In the genomic region with DNA sequence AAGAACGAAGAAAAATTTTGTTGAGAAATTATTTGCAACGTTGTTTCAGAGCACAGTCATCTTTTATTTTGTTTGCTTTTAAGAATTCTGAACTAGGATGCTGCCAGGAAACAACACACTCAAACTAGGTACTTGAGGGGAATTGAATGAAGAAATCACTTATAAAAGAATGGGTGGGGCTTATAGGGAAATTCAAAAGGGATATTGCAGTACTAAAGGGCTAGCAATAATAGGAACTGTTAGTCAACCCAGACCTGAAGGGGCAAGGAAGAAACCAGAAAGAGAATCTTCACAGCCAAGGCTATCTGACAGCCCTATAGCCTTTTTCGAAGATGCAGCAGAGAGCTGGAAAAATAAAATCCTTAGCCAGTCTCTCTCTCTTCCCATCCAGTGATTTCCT, we compare ENCODE assay signal across 33 cellular contexts.
"Had no signal": no experiment of that assay in that cellular context is flagged by ENCODE, and none has a peak within 500 bp of the region (broad histone marks: within the 10 kb centered on the region; RNA-seq: fewer than 3 reads in every experiment).

No MANE protein-coding gene starts in this region.

- H2AFZ ChIP-seq: PC-9 had no signal

- DNase-seq: Kasumi-1, KG1, MG63, NCI-H1048, NCI-H1092 treated with DMSO at 0.1 percent for 48 hours, NCI-H1105 treated with DMSO at 0.1 percent for 48 hours, NCI-H1417, NCI-H1436, NCI-H146, NCI-H1694, NCI-H187, NCI-H1930, NCI-H2029 treated with DMSO at 0.1 percent for 48 hours, NCI-H2081 treated with DMSO at 0.1 percent for 48 hours, NCI-H2107, NCI-H226, NCI-H446 treated with DMSO at 0.1 percent for 48 hours, NCI-H510A, NCI-H526, NCI-H69, NCI-H748 treated with DMSO at 0.1 percent for 48 hours, NCI-H82, PC-9, SHP77, SIG-M5, SW 1271 had no signal

- H3K4me3 ChIP-seq: MG63, PC-9, SJCRH30, SK-N-MC had no signal

- ATAC-seq: Panc1, Right ventricle myocardium inferior, SK-N-SH treated with all-trans-retinoic acid at 6 μM for 48 hours had no signal

- H3K9me3 ChIP-seq: MG63, SJCRH30 had no signal

- FAIRE-seq: RCC 7860 had no signal

- H3K27me3 ChIP-seq: MG63, SJCRH30 had no signal

- H3K36me3 ChIP-seq: MG63, SJCRH30 had no signal

- H3K27ac ChIP-seq: PC-9, RWPE1, SJCRH30, SK-N-MC had no signal

- H3K4me2 ChIP-seq: PC-9 had no signal
